In the genomic region with DNA sequence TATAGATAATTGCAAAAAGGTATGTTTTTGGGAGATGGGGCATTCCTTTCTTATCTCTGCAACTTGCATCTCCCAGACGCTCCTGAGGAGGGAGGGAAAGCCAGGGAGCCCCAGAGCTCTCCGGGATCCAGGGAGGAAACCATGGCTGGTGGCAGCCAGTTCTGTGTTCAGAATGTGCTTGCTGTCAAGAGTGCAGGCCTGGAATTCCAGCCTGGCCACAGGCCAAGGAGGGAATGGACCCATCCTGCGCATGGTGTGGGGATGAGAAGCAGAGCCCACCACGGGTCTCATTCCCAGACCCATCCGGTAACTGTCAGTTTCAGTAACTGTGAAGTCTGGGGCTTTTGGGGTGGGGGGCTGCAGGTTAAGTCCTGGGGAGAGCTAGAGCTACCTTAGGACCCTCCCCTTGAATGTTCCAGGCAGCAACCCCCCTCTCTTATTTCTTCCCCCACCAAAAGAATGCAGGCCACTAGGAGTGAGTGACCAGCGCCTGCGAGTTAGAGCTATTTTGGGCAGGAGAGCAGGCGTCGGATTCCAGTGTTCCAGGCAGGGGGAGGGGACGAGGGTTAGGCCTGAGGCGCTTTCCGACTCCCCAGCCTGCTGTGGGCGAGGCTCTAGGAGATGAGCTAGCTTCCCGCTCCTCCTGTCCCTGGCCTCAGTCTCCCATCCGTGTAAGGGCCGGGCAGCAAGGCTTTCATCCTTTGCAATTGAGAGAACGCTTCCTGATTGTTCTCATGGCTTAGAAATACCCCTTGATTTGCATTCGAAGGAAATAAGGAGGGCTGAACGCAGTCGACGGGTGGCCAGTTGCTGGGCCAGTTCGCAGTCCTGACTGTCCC, we compare ENCODE assay signal across 1 cellular context.
A peak's percentile ranks its signal among the peaks of the same experiment; 100 is the strongest.
TF ChIP-seq lines count a peak whose summit lies in the region.

No MANE protein-coding gene starts in this region.

TF ChIP-seq in HepG2, 621 proteins besides CTCF, POLR2A, EP300 and RAD21 (continued from another document and continues in another):
- TF ChIP-seq, protein P1, sequence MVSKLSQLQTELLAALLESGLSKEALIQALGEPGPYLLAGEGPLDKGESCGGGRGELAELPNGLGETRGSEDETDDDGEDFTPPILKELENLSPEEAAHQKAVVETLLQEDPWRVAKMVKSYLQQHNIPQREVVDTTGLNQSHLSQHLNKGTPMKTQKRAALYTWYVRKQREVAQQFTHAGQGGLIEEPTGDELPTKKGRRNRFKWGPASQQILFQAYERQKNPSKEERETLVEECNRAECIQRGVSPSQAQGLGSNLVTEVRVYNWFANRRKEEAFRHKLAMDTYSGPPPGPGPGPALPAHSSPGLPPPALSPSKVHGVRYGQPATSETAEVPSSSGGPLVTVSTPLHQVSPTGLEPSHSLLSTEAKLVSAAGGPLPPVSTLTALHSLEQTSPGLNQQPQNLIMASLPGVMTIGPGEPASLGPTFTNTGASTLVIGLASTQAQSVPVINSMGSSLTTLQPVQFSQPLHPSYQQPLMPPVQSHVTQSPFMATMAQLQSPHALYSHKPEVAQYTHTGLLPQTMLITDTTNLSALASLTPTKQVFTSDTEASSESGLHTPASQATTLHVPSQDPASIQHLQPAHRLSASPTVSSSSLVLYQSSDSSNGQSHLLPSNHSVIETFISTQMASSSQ (IDR thresholded peaks at IDR 0.05; ENCODE audit: low read depth), result no peak
- TF ChIP-seq, protein P1 (CRISPR knock-in tag; IDR thresholded peaks at IDR 0.05; ENCODE audit: borderline replicate concordance), result peak; percentile 16; the same call in 1 of the 2 replicates
- TF ChIP-seq ZNF251 (CRISPR knock-in tag; IDR thresholded peaks at IDR 0.05), result 0 out of 2 replicates have a peak, but pooled peaks have one; percentile 36
- no peak for TF ChIP-seq MXI1 (IDR thresholded peaks at IDR 0.05; ENCODE audit: borderline replicate concordance, low read depth, low read length)
- TF ChIP-seq, protein P2, sequence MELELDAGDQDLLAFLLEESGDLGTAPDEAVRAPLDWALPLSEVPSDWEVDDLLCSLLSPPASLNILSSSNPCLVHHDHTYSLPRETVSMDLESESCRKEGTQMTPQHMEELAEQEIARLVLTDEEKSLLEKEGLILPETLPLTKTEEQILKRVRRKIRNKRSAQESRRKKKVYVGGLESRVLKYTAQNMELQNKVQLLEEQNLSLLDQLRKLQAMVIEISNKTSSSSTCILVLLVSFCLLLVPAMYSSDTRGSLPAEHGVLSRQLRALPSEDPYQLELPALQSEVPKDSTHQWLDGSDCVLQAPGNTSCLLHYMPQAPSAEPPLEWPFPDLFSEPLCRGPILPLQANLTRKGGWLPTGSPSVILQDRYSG (CRISPR knock-in tag; IDR thresholded peaks at IDR 0.05), result no peak
- 0 out of 2 replicates have a peak, but pooled peaks have one; percentile 12 for TF ChIP-seq ZSCAN9 (CRISPR knock-in tag; IDR thresholded peaks at IDR 0.05; ENCODE audit: borderline replicate concordance)
- TF ChIP-seq ARNT2 (CRISPR knock-in tag; IDR thresholded peaks at IDR 0.05; ENCODE audit: low read depth), result no peak
- TF ChIP-seq, protein P3, sequence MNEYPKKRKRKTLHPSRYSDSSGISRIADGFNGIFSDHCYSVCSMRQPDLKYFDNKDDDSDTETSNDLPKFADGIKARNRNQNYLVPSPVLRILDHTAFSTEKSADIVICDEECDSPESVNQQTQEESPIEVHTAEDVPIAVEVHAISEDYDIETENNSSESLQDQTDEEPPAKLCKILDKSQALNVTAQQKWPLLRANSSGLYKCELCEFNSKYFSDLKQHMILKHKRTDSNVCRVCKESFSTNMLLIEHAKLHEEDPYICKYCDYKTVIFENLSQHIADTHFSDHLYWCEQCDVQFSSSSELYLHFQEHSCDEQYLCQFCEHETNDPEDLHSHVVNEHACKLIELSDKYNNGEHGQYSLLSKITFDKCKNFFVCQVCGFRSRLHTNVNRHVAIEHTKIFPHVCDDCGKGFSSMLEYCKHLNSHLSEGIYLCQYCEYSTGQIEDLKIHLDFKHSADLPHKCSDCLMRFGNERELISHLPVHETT (CRISPR knock-in tag; conservative IDR thresholded peaks at IDR 0.05), result no peak
- TF ChIP-seq, protein P4, sequence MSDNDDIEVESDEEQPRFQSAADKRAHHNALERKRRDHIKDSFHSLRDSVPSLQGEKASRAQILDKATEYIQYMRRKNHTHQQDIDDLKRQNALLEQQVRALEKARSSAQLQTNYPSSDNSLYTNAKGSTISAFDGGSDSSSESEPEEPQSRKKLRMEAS (IDR thresholded peaks at IDR 0.05), result peak; percentile 54
- TF ChIP-seq ZNF501 (CRISPR knock-in tag; IDR thresholded peaks at IDR 0.05), result peak; percentile 20; the same call in 1 of the 2 replicates
- TF ChIP-seq HES4 (CRISPR knock-in tag; IDR thresholded peaks at IDR 0.05; ENCODE audit: borderline replicate concordance), result no peak
- no peak for TF ChIP-seq ZNF468 (CRISPR knock-in tag; IDR thresholded peaks at IDR 0.05)
- TF ChIP-seq, protein P5, sequence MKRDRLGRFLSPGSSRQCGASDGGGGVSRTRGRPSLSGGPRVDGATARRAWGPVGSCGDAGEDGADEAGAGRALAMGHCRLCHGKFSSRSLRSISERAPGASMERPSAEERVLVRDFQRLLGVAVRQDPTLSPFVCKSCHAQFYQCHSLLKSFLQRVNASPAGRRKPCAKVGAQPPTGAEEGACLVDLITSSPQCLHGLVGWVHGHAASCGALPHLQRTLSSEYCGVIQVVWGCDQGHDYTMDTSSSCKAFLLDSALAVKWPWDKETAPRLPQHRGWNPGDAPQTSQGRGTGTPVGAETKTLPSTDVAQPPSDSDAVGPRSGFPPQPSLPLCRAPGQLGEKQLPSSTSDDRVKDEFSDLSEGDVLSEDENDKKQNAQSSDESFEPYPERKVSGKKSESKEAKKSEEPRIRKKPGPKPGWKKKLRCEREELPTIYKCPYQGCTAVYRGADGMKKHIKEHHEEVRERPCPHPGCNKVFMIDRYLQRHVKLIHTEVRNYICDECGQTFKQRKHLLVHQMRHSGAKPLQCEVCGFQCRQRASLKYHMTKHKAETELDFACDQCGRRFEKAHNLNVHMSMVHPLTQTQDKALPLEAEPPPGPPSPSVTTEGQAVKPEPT (CRISPR knock-in tag; IDR thresholded peaks at IDR 0.05; ENCODE audit: low read depth), result peak; percentile 13; the same call in 1 of the 2 replicates
- no peak for TF ChIP-seq MAFK (conservative IDR thresholded peaks at IDR 0.05 in 1 of 2, IDR thresholded peaks at IDR 0.05 in 1 of 2; ENCODE audit: low read length in 2 of 2)
- TF ChIP-seq ZNF543 (CRISPR knock-in tag; IDR thresholded peaks at IDR 0.05), result 0 out of 2 replicates have a peak, but pooled peaks have one; percentile 47
- peak; percentile 61 for TF ChIP-seq ZFX (CRISPR knock-in tag; IDR thresholded peaks at IDR 0.05; ENCODE audit: low read depth)
- TF ChIP-seq, protein P6, sequence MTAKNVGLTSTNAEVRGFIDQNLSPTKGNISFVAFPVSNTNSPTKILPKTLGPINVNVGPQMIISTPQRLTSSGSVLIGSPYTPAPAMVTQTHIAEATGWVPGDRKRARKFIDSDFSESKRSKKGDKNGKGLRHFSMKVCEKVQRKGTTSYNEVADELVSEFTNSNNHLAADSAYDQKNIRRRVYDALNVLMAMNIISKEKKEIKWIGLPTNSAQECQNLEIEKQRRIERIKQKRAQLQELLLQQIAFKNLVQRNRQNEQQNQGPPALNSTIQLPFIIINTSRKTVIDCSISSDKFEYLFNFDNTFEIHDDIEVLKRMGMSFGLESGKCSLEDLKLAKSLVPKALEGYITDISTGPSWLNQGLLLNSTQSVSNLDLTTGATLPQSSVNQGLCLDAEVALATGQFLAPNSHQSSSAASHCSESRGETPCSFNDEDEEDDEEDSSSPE (CRISPR knock-in tag; IDR thresholded peaks at IDR 0.05), result no peak
- TF ChIP-seq ZNF777 (CRISPR knock-in tag; IDR thresholded peaks at IDR 0.05), result peak; percentile 51; the same call in 1 of the 2 replicates
- no peak for TF ChIP-seq ZNF441 (CRISPR knock-in tag; IDR thresholded peaks at IDR 0.05; ENCODE audit: borderline replicate concordance)
- no peak for TF ChIP-seq TSC22D2 (CRISPR knock-in tag; IDR thresholded peaks at IDR 0.05; ENCODE audit: borderline replicate concordance)
- no peak for TF ChIP-seq MEIS2 (CRISPR knock-in tag; IDR thresholded peaks at IDR 0.05)
- TF ChIP-seq GATAD1 (CRISPR knock-in tag; IDR thresholded peaks at IDR 0.05), result no peak
- TF ChIP-seq ZNF431 (CRISPR knock-in tag; IDR thresholded peaks at IDR 0.05; ENCODE audit: borderline replicate concordance, low read depth), result no peak
- TF ChIP-seq ETV5 (CRISPR knock-in tag; IDR thresholded peaks at IDR 0.05; ENCODE audit: borderline replicate concordance), result no peak; the same call in 1 of the 2 replicates
- 0 out of 2 replicates have a peak, but pooled peaks have one; percentile 12 for TF ChIP-seq MYC (CRISPR knock-in tag; IDR thresholded peaks at IDR 0.05; ENCODE audit: borderline replicate concordance)
- no peak for TF ChIP-seq ZFP36L2 (CRISPR knock-in tag; IDR thresholded peaks at IDR 0.05)
- no peak for TF ChIP-seq PRMT3 (CRISPR knock-in tag; IDR thresholded peaks at IDR 0.05; ENCODE audit: borderline replicate concordance, low read depth)
- TF ChIP-seq, protein P7, sequence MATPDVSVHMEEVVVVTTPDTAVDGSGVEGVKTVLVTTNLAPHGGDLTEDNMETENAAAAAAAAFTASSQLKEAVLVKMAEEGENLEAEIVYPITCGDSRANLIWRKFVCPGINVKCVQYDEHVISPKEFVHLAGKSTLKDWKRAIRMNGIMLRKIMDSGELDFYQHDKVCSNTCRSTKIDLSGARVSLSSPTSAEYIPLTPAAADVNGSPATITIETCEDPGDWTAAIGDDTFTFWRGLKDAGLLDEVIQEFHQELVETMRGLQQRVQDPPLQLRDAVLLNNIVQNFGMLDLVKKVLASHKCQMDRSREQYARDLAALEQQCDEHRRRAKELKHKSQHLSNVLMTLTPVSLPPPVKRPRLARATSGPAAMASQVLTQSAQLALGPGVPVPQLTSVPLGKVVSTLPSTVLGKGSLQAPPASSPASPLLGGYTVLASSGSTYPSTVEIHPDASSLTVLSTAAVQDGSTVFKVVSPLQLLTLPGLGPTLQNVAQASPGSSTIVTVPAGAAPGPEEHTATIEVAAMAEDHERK (CRISPR knock-in tag; IDR thresholded peaks at IDR 0.05; ENCODE audit: low read depth), result no peak
- TF ChIP-seq, protein P8, sequence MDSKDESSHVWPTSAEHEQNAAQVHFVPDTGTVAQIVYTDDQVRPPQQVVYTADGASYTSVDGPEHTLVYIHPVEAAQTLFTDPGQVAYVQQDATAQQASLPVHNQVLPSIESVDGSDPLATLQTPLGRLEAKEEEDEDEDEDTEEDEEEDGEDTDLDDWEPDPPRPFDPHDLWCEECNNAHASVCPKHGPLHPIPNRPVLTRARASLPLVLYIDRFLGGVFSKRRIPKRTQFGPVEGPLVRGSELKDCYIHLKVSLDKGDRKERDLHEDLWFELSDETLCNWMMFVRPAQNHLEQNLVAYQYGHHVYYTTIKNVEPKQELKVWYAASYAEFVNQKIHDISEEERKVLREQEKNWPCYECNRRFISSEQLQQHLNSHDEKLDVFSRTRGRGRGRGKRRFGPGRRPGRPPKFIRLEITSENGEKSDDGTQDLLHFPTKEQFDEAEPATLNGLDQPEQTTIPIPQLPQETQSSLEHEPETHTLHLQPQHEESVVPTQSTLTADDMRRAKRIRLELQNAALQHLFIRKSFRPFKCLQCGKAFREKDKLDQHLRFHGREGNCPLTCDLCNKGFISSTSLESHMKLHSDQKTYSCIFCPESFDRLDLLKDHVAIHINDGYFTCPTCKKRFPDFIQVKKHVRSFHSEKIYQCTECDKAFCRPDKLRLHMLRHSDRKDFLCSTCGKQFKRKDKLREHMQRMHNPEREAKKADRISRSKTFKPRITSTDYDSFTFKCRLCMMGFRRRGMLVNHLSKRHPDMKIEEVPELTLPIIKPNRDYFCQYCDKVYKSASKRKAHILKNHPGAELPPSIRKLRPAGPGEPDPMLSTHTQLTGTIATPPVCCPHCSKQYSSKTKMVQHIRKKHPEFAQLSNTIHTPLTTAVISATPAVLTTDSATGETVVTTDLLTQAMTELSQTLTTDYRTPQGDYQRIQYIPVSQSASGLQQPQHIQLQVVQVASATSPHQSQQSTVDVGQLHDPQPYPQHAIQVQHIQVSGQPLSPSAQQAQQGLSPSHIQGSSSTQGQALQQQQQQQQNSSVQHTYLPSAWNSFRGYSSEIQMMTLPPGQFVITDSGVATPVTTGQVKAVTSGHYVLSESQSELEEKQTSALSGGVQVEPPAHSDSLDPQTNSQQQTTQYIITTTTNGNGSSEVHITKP (CRISPR knock-in tag; IDR thresholded peaks at IDR 0.05; ENCODE audit: low read depth), result no peak
- TF ChIP-seq JUN (CRISPR knock-in tag; IDR thresholded peaks at IDR 0.05), result 0 out of 2 replicates have a peak, but pooled peaks have one; percentile 41
- TF ChIP-seq, protein P9, sequence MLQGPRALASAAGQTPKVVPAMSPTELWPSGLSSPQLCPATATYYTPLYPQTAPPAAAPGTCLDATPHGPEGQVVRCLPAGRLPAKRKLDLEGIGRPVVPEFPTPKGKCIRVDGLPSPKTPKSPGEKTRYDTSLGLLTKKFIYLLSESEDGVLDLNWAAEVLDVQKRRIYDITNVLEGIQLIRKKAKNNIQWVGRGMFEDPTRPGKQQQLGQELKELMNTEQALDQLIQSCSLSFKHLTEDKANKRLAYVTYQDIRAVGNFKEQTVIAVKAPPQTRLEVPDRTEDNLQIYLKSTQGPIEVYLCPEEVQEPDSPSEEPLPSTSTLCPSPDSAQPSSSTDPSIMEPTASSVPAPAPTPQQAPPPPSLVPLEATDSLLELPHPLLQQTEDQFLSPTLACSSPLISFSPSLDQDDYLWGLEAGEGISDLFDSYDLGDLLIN (CRISPR knock-in tag; IDR thresholded peaks at IDR 0.05; ENCODE audit: borderline replicate concordance), result no peak
- TF ChIP-seq HOXA7 (CRISPR knock-in tag; IDR thresholded peaks at IDR 0.05), result no peak
- no peak for TF ChIP-seq ZC3H13 (CRISPR knock-in tag; IDR thresholded peaks at IDR 0.05)
- no peak for TF ChIP-seq ZBTB8A (CRISPR knock-in tag; IDR thresholded peaks at IDR 0.05; ENCODE audit: borderline replicate concordance, low read depth)
- peak; percentile 53; the same call in 1 of the 2 replicates for TF ChIP-seq ZMYM3 (CRISPR knock-in tag; IDR thresholded peaks at IDR 0.05)
- TF ChIP-seq, protein P10, sequence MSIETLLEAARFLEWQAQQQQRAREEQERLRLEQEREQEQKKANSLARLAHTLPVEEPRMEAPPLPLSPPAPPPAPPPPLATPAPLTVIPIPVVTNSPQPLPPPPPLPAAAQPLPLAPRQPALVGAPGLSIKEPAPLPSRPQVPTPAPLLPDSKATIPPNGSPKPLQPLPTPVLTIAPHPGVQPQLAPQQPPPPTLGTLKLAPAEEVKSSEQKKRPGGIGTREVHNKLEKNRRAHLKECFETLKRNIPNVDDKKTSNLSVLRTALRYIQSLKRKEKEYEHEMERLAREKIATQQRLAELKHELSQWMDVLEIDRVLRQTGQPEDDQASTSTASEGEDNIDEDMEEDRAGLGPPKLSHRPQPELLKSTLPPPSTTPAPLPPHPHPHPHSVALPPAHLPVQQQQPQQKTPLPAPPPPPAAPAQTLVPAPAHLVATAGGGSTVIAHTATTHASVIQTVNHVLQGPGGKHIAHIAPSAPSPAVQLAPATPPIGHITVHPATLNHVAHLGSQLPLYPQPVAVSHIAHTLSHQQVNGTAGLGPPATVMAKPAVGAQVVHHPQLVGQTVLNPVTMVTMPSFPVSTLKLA (IDR thresholded peaks at IDR 0.05), result no peak
- no peak for TF ChIP-seq ZNF816 (CRISPR knock-in tag; IDR thresholded peaks at IDR 0.05; ENCODE audit: borderline replicate concordance)
